In genomic region chr11:76781861-76782500, GRCh38 we compare ENCODE assay signal across 8 cellular contexts. TPM values are rescaled to one million over a fixed set of nuclear protein-coding genes. Genes with fewer than 3 reads are reported as not detected.
A peak's percentile ranks its signal among the peaks of the same experiment; 100 is the strongest.
DNase-seq lines count a peak whose midpoint lies in the region; ATAC-seq and TF ChIP-seq lines count a peak whose summit lies in the region.

No MANE protein-coding gene starts in this region.

- intact Hi-C loops in psoas muscle (cut with DNase I): no loop called here

- WGBS in psoas muscle, 3 donors: 70 to 80% (median 78%) methylated on average over 4 of the region's 4 CpGs

- H3K9ac ChIP-seq in SK-N-MC (ENCODE audit: insufficient read length): peak overlapping the region; percentile 75

- H3K4me3 ChIP-seq in SK-N-MC (peak overlapping the region; percentile 97), fibroblast of mammary gland (ENCODE audit: control insufficient read depth, low read depth, low read length) (peak overlapping the region; percentile 56), psoas muscle (peak overlapping the region; percentile 80)

- DNase-seq in ELF-1 (ENCODE audit: low read depth, low spot score) (peak; percentile 74), SK-N-MC (ENCODE audit: low read depth, low spot score) (no peak), fibroblast of mammary gland (ENCODE audit: low read depth) (no peak), psoas muscle (no peak), NCI-H2029 (lab: John Stamatoyannopoulos, UW) (no peak)

- peaks cover 3% of the 10 kb centered on the region for H3K4me1 ChIP-seq in psoas muscle

- peaks cover 0 to 10% (median 0%) of the 10 kb centered on the region in 3 donors for H3K27me3 ChIP-seq in psoas muscle (ENCODE audit: insufficient read depth in 3 of 3, low read length in 2 of 3)

- H3K36me3 ChIP-seq in SK-N-MC (ENCODE audit: insufficient read depth, low read length): no peaks in the 10 kb centered on the region
- no peaks in the 10 kb centered on the region for H3K36me3 ChIP-seq in psoas muscle (ENCODE audit: insufficient read depth in 1 of 2, low read depth in 1 of 2)

- TF ChIP-seq CTCF in fibroblast of mammary gland (conservative IDR thresholded peaks at IDR 0.05; ENCODE audit: control insufficient read depth, insufficient read depth, low read depth, low read length) (no peak), psoas muscle (IDR thresholded peaks at IDR 0.05) (no peak)

- ATAC-seq in psoas muscle (no peak), HG02852 (IDR thresholded peaks at IDR 0.05; ENCODE audit: unreplicated experiment) (no peak), HG02970 (IDR thresholded peaks at IDR 0.05; ENCODE audit: low FRiP score, unreplicated experiment) (no peak), GM21423 (IDR thresholded peaks at IDR 0.05; ENCODE audit: unreplicated experiment) (no peak)

- H3K9me3 ChIP-seq in SK-N-MC (ENCODE audit: low read depth, low read length) (no peaks in the 10 kb centered on the region; the same call in 1 of the 2 replicates), psoas muscle (peaks cover 8% of the 10 kb centered on the region)

- peak overlapping the region; percentile 77; the same call in 1 of the 2 replicates for H3K27ac ChIP-seq in SK-N-MC
- peak overlapping the region; percentile 67 for H3K27ac ChIP-seq in psoas muscle

RNA-seq across cellular contexts. Expression of gene TSKU, which starts 1.2 kb away (rescaled TPM):
- total RNA-seq in psoas muscle: 10 to 100 TPM in 1 of 4 donors, 1 to 10 TPM in 3; 3.1 to 11.4 (median 3.8) TPM
- polyA plus RNA-seq in psoas muscle: 1 to 10 TPM; 3.2 to 5.1 (median 4.7) TPM
